Comparison of ENCODE assay signal across 8 cellular contexts in the genomic region with DNA sequence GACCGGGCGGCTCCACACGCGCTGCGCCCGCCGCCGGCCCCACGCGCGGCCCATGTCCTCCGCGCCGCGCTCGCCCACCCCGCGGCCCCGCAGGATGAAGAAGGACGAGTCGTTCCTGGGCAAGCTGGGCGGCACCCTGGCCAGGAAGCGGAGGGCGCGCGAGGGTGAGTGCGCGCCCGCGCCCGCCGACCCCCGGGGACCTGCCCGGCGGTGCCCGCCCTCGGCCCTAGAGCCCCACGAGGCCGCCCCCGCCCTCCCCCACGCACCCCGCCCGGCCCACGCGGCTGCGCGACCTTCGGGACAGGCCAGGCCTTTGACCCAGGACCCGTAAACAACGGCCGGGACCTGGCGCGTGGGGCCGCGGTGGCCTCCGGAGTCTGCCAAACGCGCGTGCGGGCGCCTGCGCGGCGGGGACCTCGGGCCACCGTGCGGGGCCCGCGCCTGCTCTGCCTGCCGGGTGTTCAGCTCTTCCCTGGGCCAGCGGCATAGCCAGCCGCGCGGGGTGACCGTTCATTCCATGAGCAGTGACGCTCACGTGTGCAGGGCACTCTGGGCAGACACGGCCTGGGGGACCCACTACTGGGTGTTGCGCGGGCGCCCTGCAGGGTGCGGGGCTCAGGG. TPM values are rescaled to one million over a fixed set of nuclear protein-coding genes. Genes with fewer than 3 reads are reported as not detected.
DNase-seq lines count a peak whose midpoint lies in the region; ATAC-seq lines count a peak whose summit lies in the region.

A gene with protein sequence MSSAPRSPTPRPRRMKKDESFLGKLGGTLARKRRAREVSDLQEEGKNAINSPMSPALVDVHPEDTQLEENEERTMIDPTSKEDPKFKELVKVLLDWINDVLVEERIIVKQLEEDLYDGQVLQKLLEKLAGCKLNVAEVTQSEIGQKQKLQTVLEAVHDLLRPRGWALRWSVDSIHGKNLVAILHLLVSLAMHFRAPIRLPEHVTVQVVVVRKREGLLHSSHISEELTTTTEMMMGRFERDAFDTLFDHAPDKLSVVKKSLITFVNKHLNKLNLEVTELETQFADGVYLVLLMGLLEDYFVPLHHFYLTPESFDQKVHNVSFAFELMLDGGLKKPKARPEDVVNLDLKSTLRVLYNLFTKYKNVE (plus strand): TSS at position 15 of the 621 bp plus-strand sequence. CDS start 38 bp downstream, at position 53.

- H3K36me3 ChIP-seq in rectal smooth muscle tissue (ENCODE audit: control insufficient read depth, insufficient read depth, low read length) = no peaks in the 10 kb centered on the region

- H3K36me3 Mint-ChIP-seq in activated naive CD8-positive, alpha-beta T cell treated with anti-CD3 and anti-CD28 coated beads, Interleukin-2, amount 50 U/mL, for 24 hours (ENCODE audit: low read depth) = peaks cover 11% of the 10 kb centered on the region

- H3K4me3 ChIP-seq in GM08714 (ENCODE audit: low read length) (peak within 1 kb of the TSS; percentile 83), rectal smooth muscle tissue (ENCODE audit: low read length) (peak within 1 kb of the TSS; percentile 63)

- peak within 1 kb of the TSS; percentile 86 for H3K4me3 Mint-ChIP-seq in activated naive CD8-positive, alpha-beta T cell treated with anti-CD3 and anti-CD28 coated beads, Interleukin-2, amount 50 U/mL, for 24 hours

- peaks cover 4% of the 10 kb centered on the region for H3K4me1 ChIP-seq in rectal smooth muscle tissue (ENCODE audit: control insufficient read depth, insufficient read depth, low read length)

- ATAC-seq in activated naive CD8-positive, alpha-beta T cell treated with anti-CD3 and anti-CD28 coated beads, Interleukin-2, amount 50 U/mL, for 24 hours = peak; percentile 13
- ATAC-seq in left ventricle myocardium superior = peak; percentile 20
- no peak for ATAC-seq in HG02840 (IDR thresholded peaks at IDR 0.05; ENCODE audit: low FRiP score, unreplicated experiment)
- no peak for ATAC-seq in GM21367 (IDR thresholded peaks at IDR 0.05; ENCODE audit: unreplicated experiment)

- H3K9ac ChIP-seq in rectal smooth muscle tissue (ENCODE audit: low read length) = peak within 1 kb of the TSS; percentile 73

- H3K27me3 ChIP-seq in rectal smooth muscle tissue (ENCODE audit: control insufficient read depth, insufficient read depth, low read length) = no peaks in the 10 kb centered on the region

- intact Hi-C loops in left ventricle myocardium superior (cut with micrococcal nuclease) = no loop called here

- peak within 1 kb of the TSS; percentile 53 for H3K27ac ChIP-seq in rectal smooth muscle tissue (ENCODE audit: low read depth, low read length)

- no peaks in the 10 kb centered on the region for H3K9me3 Mint-ChIP-seq in activated naive CD8-positive, alpha-beta T cell treated with anti-CD3 and anti-CD28 coated beads, Interleukin-2, amount 50 U/mL, for 24 hours

- H3K4me1 Mint-ChIP-seq in activated naive CD8-positive, alpha-beta T cell treated with anti-CD3 and anti-CD28 coated beads, Interleukin-2, amount 50 U/mL, for 24 hours = peaks cover 61% of the 10 kb centered on the region

- H3K27ac Mint-ChIP-seq in activated naive CD8-positive, alpha-beta T cell treated with anti-CD3 and anti-CD28 coated beads, Interleukin-2, amount 50 U/mL, for 24 hours = peak within 1 kb of the TSS; percentile 98

- DNase-seq in LHCN-M2 (ENCODE audit: low read depth) = peak; percentile 19
- peak; percentile 32 for DNase-seq in activated naive CD8-positive, alpha-beta T cell treated with anti-CD3 and anti-CD28 coated beads, Interleukin-2, amount 50 U/mL, for 24 hours
- DNase-seq in left ventricle myocardium superior = peak; percentile 71
- no peak for DNase-seq in stimulated activated naive CD4-positive, alpha-beta T cell treated with Interleukin-2 at 50 U/mL for 16 hours (lab: John Stamatoyannopoulos, UW)

- H3K27me3 Mint-ChIP-seq in activated naive CD8-positive, alpha-beta T cell treated with anti-CD3 and anti-CD28 coated beads, Interleukin-2, amount 50 U/mL, for 24 hours = peaks cover 15% of the 10 kb centered on the region

RNA-seq across cellular contexts. Expression of the gene that starts here (rescaled TPM):
- total RNA-seq in LHCN-M2 (2014; rRNA removed) (51.7 and 60.7 TPM in 2 replicates), left ventricle myocardium superior (183 TPM)
- polyA plus RNA-seq in LHCN-M2 (2012) = 42.2 TPM

Comparison
In these comparisons a context has a peak if more than half of its experiments do, and no peak if none do; other contexts are left out.
1. ATAC-seq: peak in activated naive CD8-positive, alpha-beta T cell treated with anti-CD3 and anti-CD28 coated beads, Interleukin-2, amount 50 U/mL, for 24 hours (single experiment) and left ventricle myocardium superior (single experiment); none in HG02840 (single experiment) and GM21367 (single experiment).